1 cellular context compared by ENCODE assay signal in genomic region chr11:14202263-14203173, GRCh38.
TF ChIP-seq lines count a peak whose summit lies in the region.

No MANE protein-coding gene starts in this region.

TF ChIP-seq in H1, 55 proteins besides CTCF, POLR2A, EP300 and RAD21 (continued from another document):
- no peak for TF ChIP-seq CHD7 (IDR thresholded peaks at IDR 0.05; ENCODE audit: insufficient replicate concordance, low read length)
- TF ChIP-seq RXRA (IDR thresholded peaks at IDR 0.05; ENCODE audit: insufficient read depth, low read depth, low read length): no peak
- no peak for TF ChIP-seq BCL11A (IDR thresholded peaks at IDR 0.05; ENCODE audit: low read depth in 2 of 2, low read length in 2 of 2)
- no peak for TF ChIP-seq CREB1 (IDR thresholded peaks at IDR 0.05)
- no peak for TF ChIP-seq SIRT6 (IDR thresholded peaks at IDR 0.05; ENCODE audit: low read length)
- TF ChIP-seq, protein P1, sequence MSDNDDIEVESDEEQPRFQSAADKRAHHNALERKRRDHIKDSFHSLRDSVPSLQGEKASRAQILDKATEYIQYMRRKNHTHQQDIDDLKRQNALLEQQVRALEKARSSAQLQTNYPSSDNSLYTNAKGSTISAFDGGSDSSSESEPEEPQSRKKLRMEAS (IDR thresholded peaks at IDR 0.05): no peak
- TF ChIP-seq KDM1A (IDR thresholded peaks at IDR 0.05; ENCODE audit: borderline replicate concordance, low read length): no peak
- no peak for TF ChIP-seq KDM4A (IDR thresholded peaks at IDR 0.05; ENCODE audit: low read depth, low read length, severe bottlenecking)
- no peak for TF ChIP-seq SP4 (IDR thresholded peaks at IDR 0.05; ENCODE audit: low read length)
